Comparison of ENCODE assay signal across 8 cellular contexts in the genomic region with DNA sequence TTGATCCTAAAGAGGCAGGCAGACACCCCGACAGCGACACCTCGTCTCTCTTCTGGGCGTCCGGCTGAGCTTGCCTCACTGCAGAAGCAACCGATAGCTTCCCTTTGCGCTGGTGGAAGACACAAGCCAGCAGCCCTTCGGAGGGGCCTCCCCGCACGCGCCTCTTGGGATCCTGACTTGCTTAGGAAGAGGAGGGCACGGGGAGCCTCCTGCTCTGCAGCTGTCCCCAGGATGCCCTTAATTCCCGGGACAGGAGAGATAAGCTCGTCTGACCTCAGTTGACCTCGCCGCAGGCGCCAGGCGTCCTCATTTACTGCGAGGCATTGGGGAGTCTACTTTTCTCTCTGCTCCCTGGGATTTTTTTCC.
DNase-seq lines count a peak whose midpoint lies in the region; ATAC-seq and TF ChIP-seq lines count a peak whose summit lies in the region.

No MANE protein-coding gene starts in this region.

- H3K9me3 ChIP-seq in hepatocyte (ENCODE audit: low read depth): no peaks in the 10 kb centered on the region

- WGBS in hepatocyte (ENCODE audit: low lambda C conversion rate, missing lambda C conversion rate): 4% methylated on average over 19 of the region's 19 CpGs

- H3K36me3 ChIP-seq in hepatocyte (replicated peaks; ENCODE audit: insufficient read depth, low read depth): no peaks in the 10 kb centered on the region

- peak; percentile 13 for DNase-seq in AG08395 (ENCODE audit: low spot score)
- peak; percentile 85 for DNase-seq in NCI-H2171 treated with DMSO at 0.1 percent for 48 hours (lab: John Stamatoyannopoulos, UW)
- DNase-seq in amniotic epithelial cell (ENCODE audit: low read depth): peak; percentile 17
- peak; percentile 73 for DNase-seq in hepatocyte (ENCODE audit: low spot score)
- DNase-seq in sciatic nerve (ENCODE audit: low spot score): peak; percentile 73
- DNase-seq in NCI-H2196 treated with DMSO at 0.1 percent for 48 hours (lab: John Stamatoyannopoulos, UW; ENCODE audit: unreplicated experiment): no peak

- H3K4me3 ChIP-seq in hepatocyte: peak overlapping the region; percentile 50

- H3K9me2 ChIP-seq in hepatocyte (replicated peaks; ENCODE audit: insufficient read depth): no peaks in the 10 kb centered on the region

- peak; percentile 4 for ATAC-seq in GM19023 (IDR thresholded peaks at IDR 0.05; ENCODE audit: unreplicated experiment)
- peak; percentile 57 for ATAC-seq in sciatic nerve
- ATAC-seq in HG03280 (IDR thresholded peaks at IDR 0.05; ENCODE audit: unreplicated experiment): no peak

- intact Hi-C loops in sciatic nerve (cut with DNase I): loop anchor here (10.0 kb wide), 1 partner anchor 1283 kb away; no protein-coding TSS in a partner anchor

- no peaks in the 10 kb centered on the region for H3K27me3 ChIP-seq in hepatocyte

- H3K4me2 ChIP-seq in hepatocyte: peak overlapping the region; percentile 95

- H3K4me1 ChIP-seq in hepatocyte (ENCODE audit: insufficient read depth): peaks cover 14% of the 10 kb centered on the region

- H4K20me1 ChIP-seq in hepatocyte (ENCODE audit: insufficient read depth, poor library complexity, severe bottlenecking): no peaks in the 10 kb centered on the region

- TF ChIP-seq CTCF in hepatocyte (IDR thresholded peaks at IDR 0.05; ENCODE audit: poor library complexity): no peak

- H2AFZ ChIP-seq in hepatocyte: peak overlapping the region; percentile 57

- peak overlapping the region; percentile 76 for H3K27ac ChIP-seq in hepatocyte

- no peaks in the 10 kb centered on the region for H3K79me2 ChIP-seq in hepatocyte
